ENCODE assay signal across 12 cellular contexts in genomic region chr11:95714853-95715776, GRCh38.
DNase-seq lines count a peak whose midpoint lies in the region; ATAC-seq and TF ChIP-seq lines count a peak whose summit lies in the region.
"Had no signal": no experiment of that assay in that cellular context is flagged by ENCODE, and none has a peak within 500 bp of the region (broad histone marks: within the 10 kb centered on the region; RNA-seq: fewer than 3 reads in every experiment).

No MANE protein-coding gene starts in this region.

- H2AFZ ChIP-seq in neuron (ENCODE audit: low read depth, low read length) = peak overlapping the region; percentile 58

- H3K27me3 ChIP-seq in neuron (ENCODE audit: insufficient read depth, low read length) = no peaks in the 10 kb centered on the region
- H3K27me3 ChIP-seq: esophagus muscularis mucosa had no signal

- H3K27ac Mint-ChIP-seq in activated B cell treated with CpG ODN at 0.5 μM for 24 hours (peak overlapping the region; percentile 95), mesothelial cell of epicardium (no peak overlapping the region)

- H3K9me3 Mint-ChIP-seq in activated B cell treated with CpG ODN at 0.5 μM for 24 hours = no peaks in the 10 kb centered on the region
- no peaks in the 10 kb centered on the region for H3K9me3 Mint-ChIP-seq in mesothelial cell of epicardium
- H3K9me3 Mint-ChIP-seq: CD8-positive, alpha-beta memory T cell had no signal

- DNase-seq in activated B cell treated with CpG ODN at 0.5 μM for 24 hours (no peak), DMS79 (lab: John Stamatoyannopoulos, UW) (no peak), mesothelial cell of epicardium (ENCODE audit: low spot score in 2 of 2, unreplicated experiment in 2 of 2) (no peak), NOMO-1 (lab: John Stamatoyannopoulos, UW; ENCODE audit: unreplicated experiment in 2 of 2) (no peak)
- DNase-seq: CD8-positive, alpha-beta memory T cell; retina; SK-N-SH had no signal

- H3K4me3 Mint-ChIP-seq in activated B cell treated with CpG ODN at 0.5 μM for 24 hours (peak overlapping the region; percentile 75), mesothelial cell of epicardium (no peak overlapping the region)

- no peaks in the 10 kb centered on the region for H3K36me3 ChIP-seq in neuron (ENCODE audit: insufficient read depth, low read length)
- H3K36me3 ChIP-seq: esophagus muscularis mucosa had no signal

- no peaks in the 10 kb centered on the region for H3K9me3 ChIP-seq in neuron (ENCODE audit: low read length)
- H3K9me3 ChIP-seq: esophagus muscularis mucosa, SK-N-SH had no signal

- TF ChIP-seq CTCF in activated B cell treated with CpG ODN at 0.5 μM for 24 hours (IDR thresholded peaks at IDR 0.05) (no peak), mesothelial cell of epicardium (IDR thresholded peaks at IDR 0.05; ENCODE audit: unreplicated experiment) (no peak)

- intact Hi-C loops in activated B cell treated with CpG ODN at 0.5 μM for 24 hours (cut with micrococcal nuclease) = loop anchor here (1.0 to 5.0 kb wide), 5 partner anchors 10 to 618 kb away; partner anchors contain the start of gene CEP57

- H3K4me1 ChIP-seq in neuron (ENCODE audit: insufficient read depth, low read length) = peaks cover 9% of the 10 kb centered on the region
- H3K4me1 ChIP-seq: esophagus muscularis mucosa had no signal

- H3K27me3 Mint-ChIP-seq in activated B cell treated with CpG ODN at 0.5 μM for 24 hours (no peaks in the 10 kb centered on the region), mesothelial cell of epicardium (ENCODE audit: low read depth) (no peaks in the 10 kb centered on the region)

- CTCF ChIA-PET in activated B cell treated with CpG ODN at 0.5 μM for 24 hours (lab: Charles Lee) = interaction anchor here (0.6 to 2.7 kb wide), 13 partner anchors 7 to 699 kb away, joined by 3 to 34 read pairs (median 3); partner anchors contain the start of gene SESN3

- H3K4me1 Mint-ChIP-seq in activated B cell treated with CpG ODN at 0.5 μM for 24 hours (peaks cover 93% of the 10 kb centered on the region), mesothelial cell of epicardium (peaks cover 9% of the 10 kb centered on the region)

- no peak overlapping the region for H3K4me3 ChIP-seq in neuron (ENCODE audit: low read length)
- H3K4me3 ChIP-seq: esophagus muscularis mucosa had no signal

- POLR2A ChIA-PET in activated B cell treated with CpG ODN at 0.5 μM for 24 hours (lab: Charles Lee) = interaction anchor here (0.6 to 4.2 kb wide), 28 partner anchors 9 to 648 kb away, joined by 3 to 69 read pairs (median 4); partner anchors contain the start of genes CEP57, ENDOD1, FAM76B and SESN3

- peak; percentile 24 for ATAC-seq in GM18861 (IDR thresholded peaks at IDR 0.05; ENCODE audit: unreplicated experiment)
- peak; percentile 18 for ATAC-seq in HG02938 (IDR thresholded peaks at IDR 0.05; ENCODE audit: unreplicated experiment)
- ATAC-seq in activated B cell treated with CpG ODN at 0.5 μM for 24 hours (ENCODE audit: low read depth) = no peak
- ATAC-seq in HG02884 (IDR thresholded peaks at IDR 0.05; ENCODE audit: unreplicated experiment) = no peak

- H3K36me3 Mint-ChIP-seq in activated B cell treated with CpG ODN at 0.5 μM for 24 hours (ENCODE audit: low read depth) = peaks cover 3% of the 10 kb centered on the region
- H3K36me3 Mint-ChIP-seq in mesothelial cell of epicardium = no peaks in the 10 kb centered on the region
- H3K36me3 Mint-ChIP-seq: CD8-positive, alpha-beta memory T cell had no signal

Comparison
In these comparisons a context has a peak if more than half of its experiments do, and no peak if none do; other contexts are left out.
1. ATAC-seq: peak in GM18861 (single experiment) and HG02938 (single experiment); none in activated B cell treated with CpG ODN at 0.5 μM for 24 hours (single experiment) and HG02884 (single experiment).